Comparison of ENCODE assay signal across 25 cellular contexts in the genomic region with DNA sequence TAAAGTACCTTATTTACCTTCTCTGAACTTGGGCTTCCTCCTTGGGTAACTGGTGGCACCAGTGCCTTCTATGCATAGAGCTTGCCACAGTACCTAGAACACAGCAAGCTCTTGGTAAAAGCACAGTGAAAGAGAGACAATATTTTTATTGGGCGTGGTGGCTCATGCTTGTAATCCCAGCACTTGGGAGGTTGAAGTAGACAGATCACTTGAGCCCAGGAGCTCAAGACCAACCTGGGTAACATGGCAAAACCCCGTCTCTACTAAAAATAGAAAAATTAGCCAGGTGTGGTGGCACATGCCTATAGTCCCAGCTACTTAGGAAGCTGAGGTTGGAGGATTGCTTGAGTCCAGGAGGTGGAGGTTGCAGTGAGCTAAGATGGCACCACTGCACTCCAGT.
DNase-seq lines count a peak whose midpoint lies in the region; ATAC-seq, FAIRE-seq and TF ChIP-seq lines count a peak whose summit lies in the region.
"Had no signal": no experiment of that assay in that cellular context is flagged by ENCODE, and none has a peak within 500 bp of the region (broad histone marks: within the 10 kb centered on the region; RNA-seq: fewer than 3 reads in every experiment).

No MANE protein-coding gene starts in this region.

- H3K4me3 Mint-ChIP-seq in WTC11, result no peak overlapping the region
- H3K4me3 Mint-ChIP-seq: CD4-positive, alpha-beta T cell had no signal

- peaks cover 56% of the 10 kb centered on the region for H3K4me1 ChIP-seq in lower lobe of right lung
- peaks cover 52 to 57% (median 56%) of the 10 kb centered on the region in 4 donors for H3K4me1 ChIP-seq in upper lobe of left lung

- H3K4me3 ChIP-seq in dorsolateral prefrontal cortex (no peak overlapping the region), lower lobe of right lung (no peak overlapping the region), upper lobe of left lung (no peak overlapping the region)
- H3K4me3 ChIP-seq: BLaER1, HAP-1, K562, PC-9 had no signal

- no peaks in the 10 kb centered on the region for H3K36me3 ChIP-seq in lower lobe of right lung
- H3K36me3 ChIP-seq in upper lobe of left lung, result no peaks in the 10 kb centered on the region
- H3K36me3 ChIP-seq: BLaER1, HAP-1 had no signal

- DNase-seq in WTC11 (ENCODE audit: low spot score) (no peak), dorsolateral prefrontal cortex (no peak), lower lobe of right lung (no peak), upper lobe of left lung (peak in 1 of 2 donors; percentile 53), frontal cortex (ENCODE audit: low spot score in 2 of 2) (no peak)
- DNase-seq: CD4-positive, alpha-beta T cell; COR-L47; DMS79; MM.1S; NCI-H1048; NCI-H1436 treated with DMSO at 0.1 percent for 48 hours; NCI-H1930; NCI-H2227 treated with DMSO at 0.1 percent for 48 hours; NCI-H510A; NCI-H748 treated with DMSO at 0.1 percent for 48 hours; PC-9; RPMI8226; SIG-M5 had no signal

- POLR2A ChIA-PET in WTC11 (lab: Charles Lee), result interaction anchor here (1.0 kb wide), 1 partner anchor 29 kb away, joined by 3 read pairs; no protein-coding TSS in a partner anchor

- FAIRE-seq in frontal cortex (lab: Jason Lieb, UNC), result no peak
- FAIRE-seq: HepG2, K562 had no signal

- ATAC-seq in WTC11, result no peak
- ATAC-seq in lower lobe of right lung, result peak; percentile 9 to 63
- no peak for ATAC-seq in upper lobe of left lung (ENCODE audit: low FRiP score in 2 of 2)
- no peak for ATAC-seq in HG03175 (IDR thresholded peaks at IDR 0.05; ENCODE audit: unreplicated experiment)
- ATAC-seq in GM21515 (IDR thresholded peaks at IDR 0.05; ENCODE audit: unreplicated experiment), result no peak
- ATAC-seq: HepG2, K562 had no signal

- H3K27ac ChIP-seq in dorsolateral prefrontal cortex, result peak overlapping the region in 35 of 59 donors; percentile 3 to 89 (median 74)
- peak overlapping the region; percentile 76 for H3K27ac ChIP-seq in lower lobe of right lung
- H3K27ac ChIP-seq in upper lobe of left lung, result peak overlapping the region; percentile 59 to 85 (median 78)
- H3K27ac ChIP-seq: BLaER1, HL-60, PC-9 had no signal

- intact Hi-C loops in dorsolateral prefrontal cortex (cut with DNase I) (loop anchor here (5.0 to 10.0 kb wide), 2 partner anchors 282 to 284 kb away; a partner anchor contains a TSS), lower lobe of right lung (cut with DNase I) (no loop called here)

- peaks cover 69% of the 10 kb centered on the region for H3K4me1 Mint-ChIP-seq in WTC11

- no peaks in the 10 kb centered on the region for H3K27me3 Mint-ChIP-seq in WTC11 (ENCODE audit: low read depth)

- H3K27me3 ChIP-seq in dorsolateral prefrontal cortex (no peaks in the 10 kb centered on the region), lower lobe of right lung (ENCODE audit: low read depth) (no peaks in the 10 kb centered on the region), upper lobe of left lung (no peaks in the 10 kb centered on the region)
- H3K27me3 ChIP-seq: BLaER1 had no signal

- peak in 1 of 4 donors; percentile 53 for TF ChIP-seq EP300 in upper lobe of left lung (IDR thresholded peaks at IDR 0.05)

- TF ChIP-seq CTCF in WTC11 (IDR thresholded peaks at IDR 0.05) (no peak), dorsolateral prefrontal cortex (IDR thresholded peaks at IDR 0.05 in 54 of 56, conservative IDR thresholded peaks at IDR 0.05 in 2 of 56; ENCODE audit: low read depth in 1 of 56, partially characterized antibody in 56 of 56) (no peak), lower lobe of right lung (IDR thresholded peaks at IDR 0.05) (no peak), upper lobe of left lung (IDR thresholded peaks at IDR 0.05) (no peak)

- CTCF ChIA-PET in WTC11 (lab: Charles Lee), result interaction anchor here (0.6 to 0.9 kb wide), 2 partner anchors 24 to 90 kb away, joined by 3 to 4 read pairs; no protein-coding TSS in a partner anchor

- 66 to 70% methylated on average over 2 of the region's 2 CpGs for WGBS in upper lobe of left lung, 2 donors

- H3K27ac Mint-ChIP-seq in WTC11, result peak overlapping the region; percentile 82; the same call in 1 of the 2 replicates
- H3K27ac Mint-ChIP-seq: CD4-positive, alpha-beta T cell had no signal

- H3K9me3 ChIP-seq in lower lobe of right lung, result no peaks in the 10 kb centered on the region
- H3K9me3 ChIP-seq in upper lobe of left lung, result no peaks in the 10 kb centered on the region
- H3K9me3 ChIP-seq: BLaER1, HAP-1 had no signal

- H3K9me3 Mint-ChIP-seq in WTC11, result no peaks in the 10 kb centered on the region
- H3K9me3 Mint-ChIP-seq: CD4-positive, alpha-beta T cell had no signal

- H3K36me3 Mint-ChIP-seq in WTC11, result peaks cover under 1% of the 10 kb centered on the region; the same call in 1 of the 2 replicates

- no peak for TF ChIP-seq POLR2A in upper lobe of left lung (IDR thresholded peaks at IDR 0.05)

TF ChIP-seq in WTC11, 78 proteins besides CTCF, POLR2A, EP300 and RAD21 (continues in another document):
- TF ChIP-seq, protein P1, sequence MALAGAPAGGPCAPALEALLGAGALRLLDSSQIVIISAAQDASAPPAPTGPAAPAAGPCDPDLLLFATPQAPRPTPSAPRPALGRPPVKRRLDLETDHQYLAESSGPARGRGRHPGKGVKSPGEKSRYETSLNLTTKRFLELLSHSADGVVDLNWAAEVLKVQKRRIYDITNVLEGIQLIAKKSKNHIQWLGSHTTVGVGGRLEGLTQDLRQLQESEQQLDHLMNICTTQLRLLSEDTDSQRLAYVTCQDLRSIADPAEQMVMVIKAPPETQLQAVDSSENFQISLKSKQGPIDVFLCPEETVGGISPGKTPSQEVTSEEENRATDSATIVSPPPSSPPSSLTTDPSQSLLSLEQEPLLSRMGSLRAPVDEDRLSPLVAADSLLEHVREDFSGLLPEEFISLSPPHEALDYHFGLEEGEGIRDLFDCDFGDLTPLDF (CRISPR knock-in tag; IDR thresholded peaks at IDR 0.05), result no peak
- TF ChIP-seq, protein P2, sequence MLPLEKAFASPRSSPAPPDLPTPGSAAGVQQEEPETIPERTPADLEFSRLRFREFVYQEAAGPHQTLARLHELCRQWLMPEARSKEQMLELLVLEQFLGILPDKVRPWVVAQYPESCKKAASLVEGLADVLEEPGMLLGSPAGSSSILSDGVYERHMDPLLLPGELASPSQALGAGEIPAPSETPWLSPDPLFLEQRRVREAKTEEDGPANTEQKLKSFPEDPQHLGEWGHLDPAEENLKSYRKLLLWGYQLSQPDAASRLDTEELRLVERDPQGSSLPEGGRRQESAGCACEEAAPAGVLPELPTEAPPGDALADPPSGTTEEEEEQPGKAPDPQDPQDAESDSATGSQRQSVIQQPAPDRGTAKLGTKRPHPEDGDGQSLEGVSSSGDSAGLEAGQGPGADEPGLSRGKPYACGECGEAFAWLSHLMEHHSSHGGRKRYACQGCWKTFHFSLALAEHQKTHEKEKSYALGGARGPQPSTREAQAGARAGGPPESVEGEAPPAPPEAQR (CRISPR knock-in tag; IDR thresholded peaks at IDR 0.05), result no peak
- no peak for TF ChIP-seq OVOL2 (CRISPR knock-in tag; IDR thresholded peaks at IDR 0.05; ENCODE audit: borderline replicate concordance)
- TF ChIP-seq, protein P3, sequence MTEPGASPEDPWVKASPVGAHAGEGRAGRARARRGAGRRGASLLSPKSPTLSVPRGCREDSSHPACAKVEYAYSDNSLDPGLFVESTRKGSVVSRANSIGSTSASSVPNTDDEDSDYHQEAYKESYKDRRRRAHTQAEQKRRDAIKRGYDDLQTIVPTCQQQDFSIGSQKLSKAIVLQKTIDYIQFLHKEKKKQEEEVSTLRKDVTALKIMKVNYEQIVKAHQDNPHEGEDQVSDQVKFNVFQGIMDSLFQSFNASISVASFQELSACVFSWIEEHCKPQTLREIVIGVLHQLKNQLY (CRISPR knock-in tag; IDR thresholded peaks at IDR 0.05), result no peak
- TF ChIP-seq NR3C1 (CRISPR knock-in tag; conservative IDR thresholded peaks at IDR 0.05; ENCODE audit: low read depth), result no peak
- TF ChIP-seq ZNF219 (CRISPR knock-in tag; IDR thresholded peaks at IDR 0.05; ENCODE audit: borderline replicate concordance), result no peak
- TF ChIP-seq, protein P4, sequence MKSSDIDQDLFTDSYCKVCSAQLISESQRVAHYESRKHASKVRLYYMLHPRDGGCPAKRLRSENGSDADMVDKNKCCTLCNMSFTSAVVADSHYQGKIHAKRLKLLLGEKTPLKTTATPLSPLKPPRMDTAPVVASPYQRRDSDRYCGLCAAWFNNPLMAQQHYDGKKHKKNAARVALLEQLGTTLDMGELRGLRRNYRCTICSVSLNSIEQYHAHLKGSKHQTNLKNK (CRISPR knock-in tag; IDR thresholded peaks at IDR 0.05), result no peak
- no peak for TF ChIP-seq IRF2 (CRISPR knock-in tag; IDR thresholded peaks at IDR 0.05; ENCODE audit: borderline replicate concordance, low read depth)
- TF ChIP-seq JAZF1 (CRISPR knock-in tag; IDR thresholded peaks at IDR 0.05), result no peak
- TF ChIP-seq TCF7 (CRISPR knock-in tag; IDR thresholded peaks at IDR 0.05; ENCODE audit: low read depth), result no peak
- no peak for TF ChIP-seq ELF4 (CRISPR knock-in tag; IDR thresholded peaks at IDR 0.05; ENCODE audit: low read depth)
- TF ChIP-seq, protein P5, sequence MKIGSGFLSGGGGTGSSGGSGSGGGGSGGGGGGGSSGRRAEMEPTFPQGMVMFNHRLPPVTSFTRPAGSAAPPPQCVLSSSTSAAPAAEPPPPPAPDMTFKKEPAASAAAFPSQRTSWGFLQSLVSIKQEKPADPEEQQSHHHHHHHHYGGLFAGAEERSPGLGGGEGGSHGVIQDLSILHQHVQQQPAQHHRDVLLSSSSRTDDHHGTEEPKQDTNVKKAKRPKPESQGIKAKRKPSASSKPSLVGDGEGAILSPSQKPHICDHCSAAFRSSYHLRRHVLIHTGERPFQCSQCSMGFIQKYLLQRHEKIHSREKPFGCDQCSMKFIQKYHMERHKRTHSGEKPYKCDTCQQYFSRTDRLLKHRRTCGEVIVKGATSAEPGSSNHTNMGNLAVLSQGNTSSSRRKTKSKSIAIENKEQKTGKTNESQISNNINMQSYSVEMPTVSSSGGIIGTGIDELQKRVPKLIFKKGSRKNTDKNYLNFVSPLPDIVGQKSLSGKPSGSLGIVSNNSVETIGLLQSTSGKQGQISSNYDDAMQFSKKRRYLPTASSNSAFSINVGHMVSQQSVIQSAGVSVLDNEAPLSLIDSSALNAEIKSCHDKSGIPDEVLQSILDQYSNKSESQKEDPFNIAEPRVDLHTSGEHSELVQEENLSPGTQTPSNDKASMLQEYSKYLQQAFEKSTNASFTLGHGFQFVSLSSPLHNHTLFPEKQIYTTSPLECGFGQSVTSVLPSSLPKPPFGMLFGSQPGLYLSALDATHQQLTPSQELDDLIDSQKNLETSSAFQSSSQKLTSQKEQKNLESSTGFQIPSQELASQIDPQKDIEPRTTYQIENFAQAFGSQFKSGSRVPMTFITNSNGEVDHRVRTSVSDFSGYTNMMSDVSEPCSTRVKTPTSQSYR (CRISPR knock-in tag; IDR thresholded peaks at IDR 0.05), result no peak

Comparison
In these comparisons a context has a peak if more than half of its experiments do, and no peak if none do; other contexts are left out.
1. ATAC-seq: peak in lower lobe of right lung (2 of 2); none in WTC11 (single experiment), upper lobe of left lung (0 of 2), HG03175 (single experiment) and GM21515 (single experiment).
2. Peak in every context shown above with its lines, with median percentiles within 50 percentile points of each other: H3K27ac ChIP-seq.